Comparison of ENCODE assay signal across 10 cellular contexts in the genomic region with DNA sequence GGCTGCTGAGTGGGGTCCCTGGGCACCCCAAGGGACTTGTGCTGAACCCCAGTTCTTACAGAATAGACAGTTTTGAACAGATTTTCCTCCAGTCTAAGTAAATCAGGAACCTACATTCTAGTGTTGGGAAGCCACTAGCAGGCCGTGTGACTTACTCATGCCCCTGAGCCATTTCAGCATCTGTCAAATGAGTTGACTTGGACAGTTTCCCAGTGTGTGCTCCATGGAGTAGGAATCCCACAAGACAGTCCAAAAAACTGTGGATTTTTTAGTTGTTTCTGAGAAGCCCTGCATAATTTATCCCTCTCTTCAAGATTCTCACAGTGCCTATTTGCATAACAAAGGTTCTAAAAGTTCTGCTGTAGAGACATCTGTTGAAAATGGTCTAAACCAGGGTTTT. TPM values are rescaled to one million over a fixed set of nuclear protein-coding genes. Genes with fewer than 3 reads are reported as not detected.
DNase-seq lines count a peak whose midpoint lies in the region; ATAC-seq and TF ChIP-seq lines count a peak whose summit lies in the region.
"Had no signal": no experiment of that assay in that cellular context is flagged by ENCODE, and none has a peak within 500 bp of the region (broad histone marks: within the 10 kb centered on the region; RNA-seq: fewer than 3 reads in every experiment).

No MANE protein-coding gene starts in this region.

- no peak overlapping the region for H3K4me3 ChIP-seq in lower lobe of right lung
- H3K4me3 ChIP-seq in uterus = no peak overlapping the region
- H3K4me3 ChIP-seq: colonic mucosa had no signal

- no peak for TF ChIP-seq POLR2A in uterus (IDR thresholded peaks at IDR 0.05)

- H3K4me1 ChIP-seq in lower lobe of right lung = peaks cover 25% of the 10 kb centered on the region
- H3K4me1 ChIP-seq in uterus = peaks cover 7 to 13% of the 10 kb centered on the region in 2 donors

- H3K27ac ChIP-seq in caudate nucleus (ENCODE audit: low read depth, low read length) = peak overlapping the region; percentile 42
- H3K27ac ChIP-seq in lower lobe of right lung = peak overlapping the region; percentile 62
- H3K27ac ChIP-seq in uterus = peak overlapping the region; percentile 63 to 72

- ATAC-seq in lower lobe of right lung = peak in 1 of 2 donors; percentile 23
- no peak for ATAC-seq in GM18520 (IDR thresholded peaks at IDR 0.05; ENCODE audit: unreplicated experiment)

- H3K27me3 ChIP-seq in lower lobe of right lung (ENCODE audit: low read depth) (no peaks in the 10 kb centered on the region), uterus (no peaks in the 10 kb centered on the region)
- H3K27me3 ChIP-seq: colonic mucosa had no signal

- peak; percentile 8 for DNase-seq in NCI-H2107 treated with DMSO at 0.1 percent for 48 hours (lab: John Stamatoyannopoulos, UW; ENCODE audit: unreplicated experiment)
- no peak for DNase-seq in NCI-H2107 (lab: John Stamatoyannopoulos, UW)
- peak in 2 of 61 donors; percentile 2 to 29 for DNase-seq in caudate nucleus (lab: John Stamatoyannopoulos, UW)
- DNase-seq in lower lobe of right lung = no peak
- DNase-seq in uterus = no peak
- DNase-seq in germinal center (ENCODE audit: low spot score) = no peak
- no peak for DNase-seq in SHP77 (lab: John Stamatoyannopoulos, UW)
- DNase-seq: activated CD4-positive, CD25-positive, alpha-beta regulatory T cell; colonic mucosa had no signal

- no peaks in the 10 kb centered on the region for H3K36me3 ChIP-seq in lower lobe of right lung
- no peaks in the 10 kb centered on the region for H3K36me3 ChIP-seq in uterus
- H3K36me3 ChIP-seq: colonic mucosa had no signal

- no peaks in the 10 kb centered on the region for H3K9me3 ChIP-seq in lower lobe of right lung
- H3K9me3 ChIP-seq in uterus = no peaks in the 10 kb centered on the region
- H3K9me3 ChIP-seq: colonic mucosa had no signal

- intact Hi-C loops in lower lobe of right lung (cut with DNase I) = no loop called here
- intact Hi-C loops in uterus (cut with DNase I; ENCODE audit: low total_unique reads) = no loop called here

- TF ChIP-seq CTCF in lower lobe of right lung (IDR thresholded peaks at IDR 0.05) (no peak), uterus (IDR thresholded peaks at IDR 0.05) (no peak)

RNA-seq across cellular contexts. Expression of a gene that starts 2.1 kb away (rescaled TPM):
- total RNA-seq in lower lobe of right lung = 1.2 TPM
- 1 to 10 TPM in 1 of 4 donors, under 1 TPM in 2, not detected in 1; 0.26 to 1.7 (median 0.95) TPM for total RNA-seq in uterus

RNA-seq across cellular contexts. Expression of a gene that starts 39.5 kb away (rescaled TPM):
- total RNA-seq in lower lobe of right lung = 46.9 TPM
- 10 to 100 TPM; 13.1 to 55.2 (median 41.0) TPM for total RNA-seq in uterus
